17 cellular contexts compared by ENCODE assay signal in the genomic region with DNA sequence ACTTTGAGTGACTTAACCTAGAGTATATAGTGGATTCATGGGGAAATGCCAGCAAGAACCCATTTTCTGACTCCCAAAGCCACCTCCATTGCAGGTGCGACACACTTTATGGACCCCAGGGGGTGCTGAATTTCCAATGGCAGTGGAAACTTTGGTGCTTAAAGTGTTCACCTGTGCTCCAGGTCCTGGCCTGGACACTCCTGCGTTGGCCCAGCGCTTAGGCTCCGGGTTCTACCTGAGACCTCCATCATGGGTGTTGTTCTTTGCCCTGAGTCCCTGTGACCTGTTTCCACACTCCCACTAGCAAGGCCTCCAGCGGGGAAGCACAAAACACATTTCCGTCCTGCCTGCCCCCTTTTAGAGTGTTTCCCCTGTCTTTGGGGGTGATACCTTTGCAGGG. TPM values are rescaled to one million over a fixed set of nuclear protein-coding genes. Genes with fewer than 3 reads are reported as not detected.
A peak's percentile ranks its signal among the peaks of the same experiment; 100 is the strongest.
DNase-seq lines count a peak whose midpoint lies in the region; ATAC-seq and TF ChIP-seq lines count a peak whose summit lies in the region.
"Had no signal": no experiment of that assay in that cellular context is flagged by ENCODE, and none has a peak within 500 bp of the region (broad histone marks: within the 10 kb centered on the region; RNA-seq: fewer than 3 reads in every experiment).

No MANE protein-coding gene starts in this region.

- H3T11ph ChIP-seq in H9 (ENCODE audit: low read length): no peak overlapping the region

- no peak overlapping the region for H3K4me3 ChIP-seq in retinal pigment epithelial cell (ENCODE audit: low read length)
- H3K4me3 ChIP-seq: right atrium auricular region, thoracic aorta had no signal

- H4K91ac ChIP-seq in H9 (ENCODE audit: insufficient read length, low read depth, low read length): no peak overlapping the region

- no peak overlapping the region for H3K23ac ChIP-seq in H9 (ENCODE audit: insufficient read length, low read depth, low read length)

- H3K9me3 ChIP-seq in H9 (ENCODE audit: control insufficient read depth, low read depth, low read length): no peaks in the 10 kb centered on the region
- H3K9me3 ChIP-seq: right atrium auricular region, thoracic aorta had no signal

- H3K79me1 ChIP-seq in H9 (ENCODE audit: insufficient read depth, low read depth, low read length, poor library complexity, severe bottlenecking): peaks cover 9% of the 10 kb centered on the region

- H2BK120ac ChIP-seq in H9 (ENCODE audit: low read depth, low read length, poor library complexity, severe bottlenecking): no peak overlapping the region

- H3K14ac ChIP-seq in H9 (ENCODE audit: insufficient read depth, low read length): no peak overlapping the region

- no peak overlapping the region for H3K27ac ChIP-seq in H9 (ENCODE audit: insufficient read length, low read depth, low read length)
- H3K27ac ChIP-seq: right atrium auricular region, thoracic aorta had no signal

- H3K56ac ChIP-seq in H9 (ENCODE audit: insufficient read length, low read depth, low read length): no peak overlapping the region

- no peak for ATAC-seq in stimulated activated naive B cell treated with anti-CD40 and anti-IgM and Interleukin-4, amounts not matched to agents 10 μg/mL and 1 μg/mL and 100 μg/mL, for 72 hours (replicated peaks)
- ATAC-seq: activated CD4-positive, alpha-beta T cell treated with anti-CD3 and anti-CD28 coated beads for 36 hours; stimulated activated memory B cell treated with anti-CD40 and anti-IgM and Interleukin-4, amounts not matched to agents 10 μg/mL and 1 μg/mL and 100 μg/mL, for 72 hours had no signal

- H2AK5ac ChIP-seq in H9 (ENCODE audit: insufficient read length, low read length): no peak overlapping the region

- no peaks in the 10 kb centered on the region for H4K20me1 ChIP-seq in H9 (ENCODE audit: control insufficient read depth, insufficient read depth, insufficient read length)

- no peak overlapping the region for H2BK15ac ChIP-seq in H9 (ENCODE audit: low read depth, low read length)

- H2BK20ac ChIP-seq in H9 (ENCODE audit: low read depth, low read length, poor library complexity, severe bottlenecking): no peak overlapping the region

- no peak overlapping the region for H4K8ac ChIP-seq in H9 (replicated peaks; ENCODE audit: insufficient read length, low read depth, low read length)

- H3K27ac Mint-ChIP-seq in H9 (peak overlapping the region in 1 of 3 experiments; percentile 25; a peak in 1 of 7 replicates), chondrocyte (ENCODE audit: unreplicated experiment) (no peak overlapping the region)
- H3K27ac Mint-ChIP-seq in stimulated activated naive B cell treated with anti-CD40 and anti-IgM and Interleukin-4, amounts not matched to agents 10 μg/mL and 1 μg/mL and 100 μg/mL, for 72 hours: no peak overlapping the region
- H3K27ac Mint-ChIP-seq: activated CD4-positive, alpha-beta T cell treated with anti-CD3 and anti-CD28 coated beads for 36 hours; activated naive CD8-positive, alpha-beta T cell; CD8-positive, alpha-beta memory T cell; stimulated activated memory B cell treated with anti-CD40 and anti-IgM and Interleukin-4, amounts not matched to agents 10 μg/mL and 1 μg/mL and 100 μg/mL, for 72 hours had no signal

- H3K4me3 Mint-ChIP-seq in H9 (no peak overlapping the region), chondrocyte (ENCODE audit: unreplicated experiment) (no peak overlapping the region)
- no peak overlapping the region for H3K4me3 Mint-ChIP-seq in stimulated activated naive B cell treated with anti-CD40 and anti-IgM and Interleukin-4, amounts not matched to agents 10 μg/mL and 1 μg/mL and 100 μg/mL, for 72 hours
- H3K4me3 Mint-ChIP-seq: activated CD4-positive, alpha-beta T cell treated with anti-CD3 and anti-CD28 coated beads for 36 hours; activated naive CD8-positive, alpha-beta T cell; CD8-positive, alpha-beta memory T cell; stimulated activated memory B cell treated with anti-CD40 and anti-IgM and Interleukin-4, amounts not matched to agents 10 μg/mL and 1 μg/mL and 100 μg/mL, for 72 hours had no signal

- peaks cover 15% of the 10 kb centered on the region for H3K23me2 ChIP-seq in H9 (ENCODE audit: insufficient read length, low read depth, low read length, poor library complexity, severe bottlenecking)

- no peaks in the 10 kb centered on the region; the same call in 1 of the 2 replicates for H3K27me3 ChIP-seq in H9 (ENCODE audit: insufficient read depth, low read length)
- H3K27me3 ChIP-seq: right atrium auricular region had no signal

- H3K27me3 Mint-ChIP-seq in H9 (ENCODE audit: low read depth) (peaks cover 5% of the 10 kb centered on the region; the same call in 1 of the 2 replicates), chondrocyte (ENCODE audit: low read depth) (no peaks in the 10 kb centered on the region)
- no peaks in the 10 kb centered on the region for H3K27me3 Mint-ChIP-seq in stimulated activated naive B cell treated with anti-CD40 and anti-IgM and Interleukin-4, amounts not matched to agents 10 μg/mL and 1 μg/mL and 100 μg/mL, for 72 hours
- H3K27me3 Mint-ChIP-seq: activated CD4-positive, alpha-beta T cell treated with anti-CD3 and anti-CD28 coated beads for 36 hours; activated naive CD8-positive, alpha-beta T cell; CD8-positive, alpha-beta memory T cell; stimulated activated memory B cell treated with anti-CD40 and anti-IgM and Interleukin-4, amounts not matched to agents 10 μg/mL and 1 μg/mL and 100 μg/mL, for 72 hours had no signal

- no peak overlapping the region for H3K4me2 ChIP-seq in H9 (ENCODE audit: insufficient read depth, insufficient read length, low read length)

- no peak for DNase-seq in H9
- DNase-seq in chondrocyte (ENCODE audit: low spot score): peak; percentile 22
- DNase-seq in retinal pigment epithelial cell (ENCODE audit: low read depth): no peak
- no peak for DNase-seq in occipital lobe (lab: John Stamatoyannopoulos, UW)
- no peak for DNase-seq in stimulated activated naive B cell treated with anti-CD40 and anti-IgM and Interleukin-4, amounts not matched to agents 10 μg/mL and 1 μg/mL and 100 μg/mL, for 72 hours
- DNase-seq in stimulated activated CD4-positive, alpha-beta T cell treated with anti-CD3 and anti-CD28 coated beads, Interleukin-12 subunit alpha, Interleukin-12 subunit beta, amount 100 ng/mL, for 4 hours: no peak
- DNase-seq: activated CD4-positive, alpha-beta T cell treated with anti-CD3 and anti-CD28 coated beads for 36 hours; DMS79 treated with DMSO at 0.1 percent for 48 hours; NCI-H187 treated with DMSO at 0.1 percent for 48 hours; NCI-H446 treated with DMSO at 0.1 percent for 48 hours; SW 1271 had no signal

- no peak overlapping the region for H3K9ac ChIP-seq in H9 (ENCODE audit: extremely low read depth, insufficient read length, low read length)

- H2AFZ ChIP-seq in H9 (ENCODE audit: low read length): no peak overlapping the region

- H3K4ac ChIP-seq in H9 (ENCODE audit: low read depth, low read length): no peak overlapping the region

- no peaks in the 10 kb centered on the region for H3K4me1 ChIP-seq in H9 (ENCODE audit: insufficient read depth, low read length)

- no peak overlapping the region for H3K18ac ChIP-seq in H9 (ENCODE audit: insufficient read length, low read depth, low read length)

- WGBS in H9 (ENCODE audit: extremely low coverage, insufficient read length, low lambda C conversion rate): no CpG with 5 or more reads among the region's 6 CpGs

- H2BK5ac ChIP-seq in H9 (ENCODE audit: insufficient read length, low read length): no peak overlapping the region

- no peak overlapping the region for H4K5ac ChIP-seq in H9 (ENCODE audit: insufficient read length, low read depth, low read length)

- H3K36me3 Mint-ChIP-seq in H9 (ENCODE audit: insufficient read depth in 1 of 3, low read depth in 3 of 3) (peaks cover 45 to 60% (median 59%) of the 10 kb centered on the region in 3 experiments; a peak in 6 of 7 replicates), chondrocyte (ENCODE audit: low read depth) (peaks cover 6% of the 10 kb centered on the region)
- H3K36me3 Mint-ChIP-seq in stimulated activated naive B cell treated with anti-CD40 and anti-IgM and Interleukin-4, amounts not matched to agents 10 μg/mL and 1 μg/mL and 100 μg/mL, for 72 hours: peaks cover 15 to 18% of the 10 kb centered on the region in 2 donors
- H3K36me3 Mint-ChIP-seq: activated naive CD8-positive, alpha-beta T cell had no signal

- TF ChIP-seq CTCF in H9 (conservative IDR thresholded peaks at IDR 0.05): peak; percentile 27; the same call in 1 of the 3 replicates
- peak; percentile 14 for TF ChIP-seq CTCF in chondrocyte (IDR thresholded peaks at IDR 0.05)
- peak; percentile 31 for TF ChIP-seq CTCF in retinal pigment epithelial cell (conservative IDR thresholded peaks at IDR 0.05; ENCODE audit: low read depth, low read length)

- no peak overlapping the region for H2BK12ac ChIP-seq in H9 (ENCODE audit: insufficient read length, low read depth, low read length)

- H3K79me2 ChIP-seq in H9 (ENCODE audit: insufficient read depth, low read length): peaks cover 3% of the 10 kb centered on the region

- H3K4me1 Mint-ChIP-seq in H9 (peaks cover 25% of the 10 kb centered on the region in 2 experiments), chondrocyte (ENCODE audit: low read depth) (peaks cover 21% of the 10 kb centered on the region)
- peaks cover 13 to 22% of the 10 kb centered on the region in 2 donors for H3K4me1 Mint-ChIP-seq in stimulated activated naive B cell treated with anti-CD40 and anti-IgM and Interleukin-4, amounts not matched to agents 10 μg/mL and 1 μg/mL and 100 μg/mL, for 72 hours

- no peaks in the 10 kb centered on the region for H3K9me3 Mint-ChIP-seq in H9
- H3K9me3 Mint-ChIP-seq in chondrocyte (ENCODE audit: low read depth): no peaks in the 10 kb centered on the region
- H3K9me3 Mint-ChIP-seq in stimulated activated naive B cell treated with anti-CD40 and anti-IgM and Interleukin-4, amounts not matched to agents 10 μg/mL and 1 μg/mL and 100 μg/mL, for 72 hours: no peaks in the 10 kb centered on the region
- H3K9me3 Mint-ChIP-seq: CD8-positive, alpha-beta memory T cell; stimulated activated memory B cell treated with anti-CD40 and anti-IgM and Interleukin-4, amounts not matched to agents 10 μg/mL and 1 μg/mL and 100 μg/mL, for 72 hours had no signal

RNA-seq across cellular contexts. Expression of gene CCNF, which starts 3.0 kb away (rescaled TPM):
- total RNA-seq in H9 (2021) (61.6 and 62.2 TPM in 2 replicates), chondrocyte (4.9 to 7.7 TPM (median 7.6 TPM) in 3 replicates), occipital lobe (10.8 TPM)

RNA-seq across cellular contexts. Expression of gene TEDC2, which starts 27.6 kb away (rescaled TPM):
- 40.7 and 45.4 TPM in 2 replicates for total RNA-seq in H9 (2021)
- 3.9 to 6.5 TPM (median 5.5 TPM) in 3 replicates for total RNA-seq in chondrocyte
- 8.4 TPM for total RNA-seq in occipital lobe
- total RNA-seq: mononuclear cell had no signal

RNA-seq across cellular contexts. Expression of gene NTN3, which starts 38.8 kb away (rescaled TPM):
- total RNA-seq in H9 (2021) (1.3 TPM in 2 replicates), chondrocyte (1.5 to 2.1 TPM (median 1.8 TPM) in 3 replicates), occipital lobe (5.8 TPM)
- total RNA-seq: activated CD4-positive, alpha-beta T cell treated with anti-CD3 and anti-CD28 coated beads for 36 hours; CD8-positive, alpha-beta memory T cell; mononuclear cell had no signal

RNA-seq across cellular contexts. Expression of gene TBC1D24, which starts 42.6 kb away (rescaled TPM):
- total RNA-seq in H9 (2021) (19.0 and 19.8 TPM in 2 replicates), chondrocyte (17.9 to 19.6 TPM (median 18.7 TPM) in 3 replicates), occipital lobe (22.3 TPM)
